14 cellular contexts compared by ENCODE assay signal in the genomic region with DNA sequence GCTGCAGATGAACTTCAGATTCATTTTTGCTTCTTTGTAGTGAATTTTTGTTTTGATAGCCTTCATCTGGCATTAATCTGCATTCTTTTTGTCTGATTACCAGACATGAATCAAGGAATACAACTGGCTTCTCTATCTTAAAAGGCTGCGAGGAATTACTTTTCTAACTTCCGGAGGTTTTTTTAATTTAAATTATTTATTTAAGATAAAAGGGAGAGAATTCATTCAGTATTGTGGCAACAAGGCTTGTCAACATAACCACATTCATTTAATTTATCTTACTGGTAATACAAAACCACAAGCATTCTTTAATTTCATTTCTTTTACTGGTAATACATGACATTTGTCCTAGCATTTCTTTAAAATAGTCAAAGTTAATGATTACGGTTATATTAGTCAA. TPM values are rescaled to one million over a fixed set of nuclear protein-coding genes. Genes with fewer than 3 reads are reported as not detected.
DNase-seq lines count a peak whose midpoint lies in the region; ATAC-seq and TF ChIP-seq lines count a peak whose summit lies in the region.
"Had no signal": no experiment of that assay in that cellular context is flagged by ENCODE, and none has a peak within 500 bp of the region (broad histone marks: within the 10 kb centered on the region; RNA-seq: fewer than 3 reads in every experiment).

No MANE protein-coding gene starts in this region.

- no TSS peak for BruUV-seq in A673 (replicated peaks; lab: Mats Ljungman, UMichigan)

- no peaks in the 10 kb centered on the region for H3K27me3 Mint-ChIP-seq in mesothelial cell of epicardium (ENCODE audit: low read depth)
- H3K27me3 Mint-ChIP-seq: CD4-positive, alpha-beta T cell had no signal

- H3K36me3 ChIP-seq in adipocyte (ENCODE audit: control insufficient read depth, insufficient read depth, low read length, severe bottlenecking) (no peaks in the 10 kb centered on the region), A673 (ENCODE audit: insufficient read depth, low read length, poor library complexity, severe bottlenecking) (peaks cover 4% of the 10 kb centered on the region)

- peaks cover 18% of the 10 kb centered on the region for H3K4me1 Mint-ChIP-seq in mesothelial cell of epicardium

- no peaks in the 10 kb centered on the region for H3K27me3 ChIP-seq in adipocyte (replicated peaks; ENCODE audit: control insufficient read depth, insufficient read depth, low read length)
- no peaks in the 10 kb centered on the region for H3K27me3 ChIP-seq in A673 (replicated peaks; ENCODE audit: insufficient read depth, low read depth, low read length, poor library complexity)

- peaks cover 19% of the 10 kb centered on the region for H3K36me3 Mint-ChIP-seq in mesothelial cell of epicardium

- POLR2A ChIA-PET in A673 (lab: Charles Lee; ENCODE audit: low non-redundant PET): no interaction called here

- intact Hi-C loops in A673 (cut with micrococcal nuclease; ENCODE audit: unreplicated experiment): no loop called here

- peak overlapping the region; percentile 69 for H3K27ac Mint-ChIP-seq in mesothelial cell of epicardium
- H3K27ac Mint-ChIP-seq: CD4-positive, alpha-beta T cell had no signal

- no peaks in the 10 kb centered on the region for H3K9me3 ChIP-seq in adipocyte (ENCODE audit: control insufficient read depth, low read length)
- peaks cover 2% of the 10 kb centered on the region for H3K9me3 ChIP-seq in A673 (ENCODE audit: low read depth, low read length, poor library complexity, severe bottlenecking)

- no peak for ATAC-seq in GM19395 (IDR thresholded peaks at IDR 0.05; ENCODE audit: unreplicated experiment)
- no peak for ATAC-seq in HG03571 (IDR thresholded peaks at IDR 0.05; ENCODE audit: unreplicated experiment)
- ATAC-seq: GM12878, HCT116, K562 had no signal

- no peak for TF ChIP-seq CTCF in mesothelial cell of epicardium (IDR thresholded peaks at IDR 0.05; ENCODE audit: unreplicated experiment)
- no peak for TF ChIP-seq CTCF in A673 (conservative IDR thresholded peaks at IDR 0.05; ENCODE audit: low read depth, low read length)

- DNase-seq in M059J (ENCODE audit: low read depth) (peak; percentile 1), adipocyte (ENCODE audit: low read depth) (peak; percentile 24), fibroblast of gingiva (ENCODE audit: low read depth) (peak; percentile 5), mesothelial cell of epicardium (ENCODE audit: low spot score in 2 of 2, unreplicated experiment in 2 of 2) (no peak), A673 (ENCODE audit: low spot score) (no peak)
- DNase-seq: C1 segment of cervical spinal cord; Calu3; CD4-positive, alpha-beta T cell; DMS 273 treated with DMSO at 0.1 percent for 48 hours had no signal

- no peak overlapping the region for H3K4me3 ChIP-seq in adipocyte (ENCODE audit: low read length)
- no peak overlapping the region for H3K4me3 ChIP-seq in A673 (ENCODE audit: low read depth, low read length, poor library complexity, severe bottlenecking)
- H3K4me3 ChIP-seq: GM12878, K562 had no signal

- no peak overlapping the region for H3K9ac ChIP-seq in adipocyte (ENCODE audit: low read length)

- H3K27ac ChIP-seq in A673 (ENCODE audit: low read depth, low read length, poor library complexity, severe bottlenecking): no peak overlapping the region

- H3K4me1 ChIP-seq in adipocyte (ENCODE audit: control insufficient read depth, insufficient read depth, low read length) (no peaks in the 10 kb centered on the region), A673 (ENCODE audit: insufficient read depth, low read length, poor library complexity, severe bottlenecking) (no peaks in the 10 kb centered on the region)

- H3K4me3 Mint-ChIP-seq in mesothelial cell of epicardium: no peak overlapping the region
- H3K4me3 Mint-ChIP-seq: CD4-positive, alpha-beta T cell had no signal

- CTCF ChIA-PET in A673 (lab: Charles Lee): no interaction called here

- peaks cover 10% of the 10 kb centered on the region for H3K9me3 Mint-ChIP-seq in mesothelial cell of epicardium
- H3K9me3 Mint-ChIP-seq: CD4-positive, alpha-beta T cell had no signal

RNA-seq across cellular contexts. Expression of gene CSRNP3, which starts 36.0 kb away (rescaled TPM):
- 0.27 and 0.32 TPM in 2 replicates for total RNA-seq in M059J (2014; rRNA removed; shearing (Covaris generic))
- total RNA-seq in mesothelial cell of epicardium (29.1 to 31.2 TPM (median 29.6 TPM) in 3 replicates), A673 (2021) (39.5 and 47.7 TPM in 2 replicates)
- total RNA-seq: CD4-positive, alpha-beta T cell; K562 had no signal

Comparison
In these comparisons a context has a peak if more than half of its experiments do, and no peak if none do; other contexts are left out.
1. DNase-seq: peak in M059J (single experiment), adipocyte (single experiment) and fibroblast of gingiva (single experiment); none in mesothelial cell of epicardium (0 of 2) and A673 (single experiment).
2. RNA of gene CSRNP3, which starts 36.0 kb away (total RNA-seq): 39.5 to 47.7 TPM in A673 and 29.1 to 31.2 TPM in mesothelial cell of epicardium; 0.27 to 0.32 TPM in M059J; every median in the first group is over 10 times any median in the second.